Comparison of ENCODE assay signal across 9 cellular contexts in genomic region chr15:50109086-50109987, GRCh38. TPM values are rescaled to one million over a fixed set of nuclear protein-coding genes. Genes with fewer than 3 reads are reported as not detected.
DNase-seq lines count a peak whose midpoint lies in the region; ATAC-seq and TF ChIP-seq lines count a peak whose summit lies in the region.
"Had no signal": no experiment of that assay in that cellular context is flagged by ENCODE, and none has a peak within 500 bp of the region (broad histone marks: within the 10 kb centered on the region; RNA-seq: fewer than 3 reads in every experiment).

No MANE protein-coding gene starts in this region.

- H3K27ac ChIP-seq in layer of hippocampus (ENCODE audit: low read depth, low read length) (peak overlapping the region; percentile 27), uterus (peak overlapping the region in 1 of 2 donors; percentile 49)

- ATAC-seq in stimulated activated naive CD8-positive, alpha-beta T cell treated with anti-CD3 and anti-CD28 coated beads, Interleukin-15, Interleukin-2, amounts not matched to agents 100 U/mL and 50 U/mL, for 24 hours = no peak
- no peak for ATAC-seq in left colon
- ATAC-seq in GM21576 (IDR thresholded peaks at IDR 0.05; ENCODE audit: unreplicated experiment) = no peak

- H3K27me3 Mint-ChIP-seq in stimulated activated naive CD8-positive, alpha-beta T cell treated with anti-CD3 and anti-CD28 coated beads, Interleukin-15, Interleukin-2, amounts not matched to agents 100 ng/mL and 50 ng/mL, for 24 hours = peaks cover 22% of the 10 kb centered on the region
- no peaks in the 10 kb centered on the region for H3K27me3 Mint-ChIP-seq in activated T-helper 2 cell treated with anti-CD3 and anti-CD28 coated beads, Interferon-gamma antibody, Interleukin-2, Interleukin-4, amounts not matched to agents 10 μg/mL and 5 μg/mL and 100 μg/mL, durations not matched to agents 14 hours and 24 hours and 36 hours (ENCODE audit: low read depth)

- TF ChIP-seq CTCF in uterus (IDR thresholded peaks at IDR 0.05) = no peak

- peak overlapping the region; percentile 51 for H3K27ac Mint-ChIP-seq in stimulated activated naive CD8-positive, alpha-beta T cell treated with anti-CD3 and anti-CD28 coated beads, Interleukin-15, Interleukin-2, amounts not matched to agents 100 ng/mL and 50 ng/mL, for 24 hours
- peak overlapping the region; percentile 94 for H3K27ac Mint-ChIP-seq in activated T-helper 2 cell treated with anti-CD3 and anti-CD28 coated beads, Interferon-gamma antibody, Interleukin-2, Interleukin-4, amounts not matched to agents 10 μg/mL and 5 μg/mL and 100 μg/mL, durations not matched to agents 14 hours and 24 hours and 36 hours

- no peak for DNase-seq in stimulated activated naive CD8-positive, alpha-beta T cell treated with anti-CD3 and anti-CD28 coated beads, Interleukin-15, Interleukin-2, amounts not matched to agents 100 U/mL and 50 U/mL, for 24 hours
- no peak for DNase-seq in activated T-helper 2 cell treated with anti-CD3 and anti-CD28 coated beads, Interferon-gamma antibody, Interleukin-2, Interleukin-4, amounts not matched to agents 10 μg/mL and 5 μg/mL and 100 μg/mL, durations not matched to agents 14 hours and 24 hours and 36 hours (ENCODE audit: low spot score)
- DNase-seq in NCI-H526 (lab: John Stamatoyannopoulos, UW) (no peak), uterus (no peak), left colon (no peak)
- DNase-seq: kidney glomerular epithelial cell had no signal

- H3K36me3 ChIP-seq in uterus = no peaks in the 10 kb centered on the region

- intact Hi-C loops in activated T-helper 2 cell treated with anti-CD3 and anti-CD28 coated beads, Interferon-gamma antibody, Interleukin-2, Interleukin-4, amounts not matched to agents 10 μg/mL and 5 μg/mL and 100 μg/mL, durations not matched to agents 14 hours and 24 hours and 36 hours (cut with micrococcal nuclease) = loop anchor here (5.0 kb wide), 1 partner anchor 138 kb away; no protein-coding TSS in a partner anchor
- intact Hi-C loops in uterus (cut with DNase I; ENCODE audit: low total_unique reads) (no loop called here), left colon (cut with DNase I, micrococcal nuclease) (no loop called here)

- no peak overlapping the region for H3K4me3 ChIP-seq in uterus

- H3K4me1 ChIP-seq in uterus = no peaks in the 10 kb centered on the region

- no peaks in the 10 kb centered on the region for H3K9me3 Mint-ChIP-seq in stimulated activated naive CD8-positive, alpha-beta T cell treated with anti-CD3 and anti-CD28 coated beads, Interleukin-15, Interleukin-2, amounts not matched to agents 100 ng/mL and 50 ng/mL, for 24 hours
- peaks cover 7% of the 10 kb centered on the region for H3K9me3 Mint-ChIP-seq in activated T-helper 2 cell treated with anti-CD3 and anti-CD28 coated beads, Interferon-gamma antibody, Interleukin-2, Interleukin-4, amounts not matched to agents 10 μg/mL and 5 μg/mL and 100 μg/mL, durations not matched to agents 14 hours and 24 hours and 36 hours

- no peak overlapping the region for H3K4me3 Mint-ChIP-seq in stimulated activated naive CD8-positive, alpha-beta T cell treated with anti-CD3 and anti-CD28 coated beads, Interleukin-15, Interleukin-2, amounts not matched to agents 100 ng/mL and 50 ng/mL, for 24 hours
- peak overlapping the region; percentile 61 for H3K4me3 Mint-ChIP-seq in activated T-helper 2 cell treated with anti-CD3 and anti-CD28 coated beads, Interferon-gamma antibody, Interleukin-2, Interleukin-4, amounts not matched to agents 10 μg/mL and 5 μg/mL and 100 μg/mL, durations not matched to agents 14 hours and 24 hours and 36 hours (ENCODE audit: low read depth)

- no peaks in the 10 kb centered on the region for H3K9me3 ChIP-seq in uterus

- H3K36me3 Mint-ChIP-seq in stimulated activated naive CD8-positive, alpha-beta T cell treated with anti-CD3 and anti-CD28 coated beads, Interleukin-15, Interleukin-2, amounts not matched to agents 100 ng/mL and 50 ng/mL, for 24 hours (ENCODE audit: low read depth) = no peaks in the 10 kb centered on the region
- H3K36me3 Mint-ChIP-seq in activated T-helper 2 cell treated with anti-CD3 and anti-CD28 coated beads, Interferon-gamma antibody, Interleukin-2, Interleukin-4, amounts not matched to agents 10 μg/mL and 5 μg/mL and 100 μg/mL, durations not matched to agents 14 hours and 24 hours and 36 hours (ENCODE audit: low read depth) = peaks cover 57% of the 10 kb centered on the region

- H3K4me1 Mint-ChIP-seq in stimulated activated naive CD8-positive, alpha-beta T cell treated with anti-CD3 and anti-CD28 coated beads, Interleukin-15, Interleukin-2, amounts not matched to agents 100 ng/mL and 50 ng/mL, for 24 hours (ENCODE audit: low read depth) = peaks cover 41% of the 10 kb centered on the region
- H3K4me1 Mint-ChIP-seq in activated T-helper 2 cell treated with anti-CD3 and anti-CD28 coated beads, Interferon-gamma antibody, Interleukin-2, Interleukin-4, amounts not matched to agents 10 μg/mL and 5 μg/mL and 100 μg/mL, durations not matched to agents 14 hours and 24 hours and 36 hours (ENCODE audit: low read depth) = peaks cover 75% of the 10 kb centered on the region

- TF ChIP-seq POLR2A in uterus (IDR thresholded peaks at IDR 0.05) = no peak

- no peaks in the 10 kb centered on the region for H3K27me3 ChIP-seq in layer of hippocampus (ENCODE audit: control insufficient read depth, insufficient read depth, low read length)
- no peaks in the 10 kb centered on the region for H3K27me3 ChIP-seq in uterus

RNA-seq across cellular contexts. Expression of gene ATP8B4, which starts 9.7 kb away (rescaled TPM):
- 69.7 and 75.3 TPM in 2 replicates for total RNA-seq in activated T-helper 2 cell treated with anti-CD3 and anti-CD28 coated beads, Interferon-gamma antibody, Interleukin-2, Interleukin-4, amounts not matched to agents 10 μg/mL and 5 μg/mL and 100 μg/mL, durations not matched to agents 14 hours and 24 hours and 36 hours
- total RNA-seq in uterus (100 to 1,000 TPM in 2 of 4 donors, 10 to 100 TPM in 2; 34.9 to 124 (median 78.8) TPM), left colon (1 to 10 TPM; 1.9 to 5.9 TPM)

Comparison
In these comparisons a context has a peak if more than half of its experiments do, and no peak if none do; other contexts are left out.
1. RNA of gene ATP8B4, which starts 9.7 kb away (total RNA-seq): 34.9 to 124 TPM in uterus and 69.7 to 75.3 TPM in activated T-helper 2 cell treated with anti-CD3 and anti-CD28 coated beads, Interferon-gamma antibody, Interleukin-2, Interleukin-4, amounts not matched to agents 10 μg/mL and 5 μg/mL and 100 μg/mL, durations not matched to agents 14 hours and 24 hours and 36 hours; 1.9 to 5.9 TPM in left colon; every median in the first group is over 4 times any median in the second.